ENCODE assay signal across 8 cellular contexts in the genomic region with DNA sequence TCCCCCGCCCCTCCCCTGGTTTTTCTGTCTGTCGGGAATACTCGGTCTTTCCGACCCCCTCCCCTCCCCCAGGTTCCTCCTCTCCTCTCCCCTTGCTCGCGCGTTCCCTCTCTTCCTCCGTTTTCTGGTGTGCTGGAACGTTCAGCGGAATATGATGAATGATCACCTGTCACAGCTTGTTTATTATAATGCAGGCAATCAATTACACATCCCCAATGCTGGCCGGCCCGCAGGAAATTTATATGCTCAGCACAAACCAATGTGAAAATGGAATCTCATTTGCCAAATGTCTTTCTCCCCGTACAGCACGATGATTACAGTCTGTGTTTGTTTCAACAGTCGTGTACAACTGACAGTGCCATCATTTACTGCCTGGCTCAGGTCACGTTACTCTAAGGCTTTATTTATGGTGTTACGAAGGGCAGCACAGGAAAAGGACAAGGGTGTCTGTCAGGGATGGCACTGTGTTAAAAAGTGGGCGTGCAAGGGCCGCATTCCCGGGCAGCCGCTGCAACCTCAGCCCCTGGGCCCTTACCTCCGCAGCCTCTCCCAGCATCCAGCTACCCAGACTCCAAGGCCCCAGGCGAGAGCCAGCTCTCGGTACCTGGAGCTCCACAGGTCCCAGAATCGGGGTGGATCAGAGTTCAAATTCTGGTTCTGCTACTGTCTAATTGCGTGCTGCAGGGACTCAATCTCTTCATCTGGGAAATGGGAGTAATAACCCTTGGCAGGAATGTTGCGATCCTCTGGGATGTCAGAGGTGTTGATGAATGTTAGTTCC. TPM values are rescaled to one million over a fixed set of nuclear protein-coding genes. Genes with fewer than 3 reads are reported as not detected.
DNase-seq lines count a peak whose midpoint lies in the region; ATAC-seq and TF ChIP-seq lines count a peak whose summit lies in the region.

No MANE protein-coding gene starts in this region.

- H3K9me3 Mint-ChIP-seq in activated T-cell treated with anti-CD3 and anti-CD28 coated beads, Interleukin-2, amount 50 U/mL, for 72 hours, result peaks cover 0 to 3% of the 10 kb centered on the region in 2 donors

- peak overlapping the region; percentile 68 for H3K4me3 ChIP-seq in fibroblast of the aortic adventitia (ENCODE audit: low read depth, low read length)

- ATAC-seq in activated T-cell treated with anti-CD3 and anti-CD28 coated beads, Interleukin-2, amount 50 U/mL, for 72 hours (replicated peaks in 1 of 2), result no peak
- ATAC-seq in T-helper 17 cell, result no peak
- ATAC-seq in GM18519 (IDR thresholded peaks at IDR 0.05; ENCODE audit: low FRiP score, unreplicated experiment), result no peak
- no peak for ATAC-seq in GM21381 (IDR thresholded peaks at IDR 0.05; ENCODE audit: unreplicated experiment)

- no peak for DNase-seq in activated T-cell treated with anti-CD3 and anti-CD28 coated beads, Interleukin-2, amount 50 U/mL, for 72 hours
- no peak for DNase-seq in activated T-cell treated with anti-CD3 and anti-CD28 coated beads, Interleukin-2, amount 50 U/mL, for 48 hours
- DNase-seq in T-helper 17 cell (no peak), fibroblast of the aortic adventitia (ENCODE audit: low read depth) (peak; percentile 48), pons (ENCODE audit: low spot score) (peak; percentile 41)
- no peak for DNase-seq in activated CD8-positive, alpha-beta memory T cell treated with anti-CD3 and anti-CD28 coated beads, Interleukin-2, amount 50 U/mL, for 48 hours

- H3K36me3 Mint-ChIP-seq in activated T-cell treated with anti-CD3 and anti-CD28 coated beads, Interleukin-2, amount 50 U/mL, for 72 hours (ENCODE audit: insufficient read depth in 2 of 2), result peaks cover 0 to 1% of the 10 kb centered on the region in 2 donors
- H3K36me3 Mint-ChIP-seq in T-helper 17 cell (ENCODE audit: low read depth), result peaks cover 4% of the 10 kb centered on the region

- TF ChIP-seq CTCF in fibroblast of the aortic adventitia (IDR thresholded peaks at IDR 0.05; ENCODE audit: insufficient read depth, low read length), result no peak

- no peaks in the 10 kb centered on the region for H3K9me3 ChIP-seq in T-helper 17 cell (ENCODE audit: control insufficient read depth, low read length, poor library complexity, severe bottlenecking)

- H3K4me1 Mint-ChIP-seq in activated T-cell treated with anti-CD3 and anti-CD28 coated beads, Interleukin-2, amount 50 U/mL, for 72 hours (ENCODE audit: low read depth), result peaks cover 62% of the 10 kb centered on the region
- H3K4me1 Mint-ChIP-seq in T-helper 17 cell, result peaks cover 28% of the 10 kb centered on the region

- H3K4me3 Mint-ChIP-seq in activated T-cell treated with anti-CD3 and anti-CD28 coated beads, Interleukin-2, amount 50 U/mL, for 72 hours, result peak overlapping the region; percentile 92 to 96
- peak overlapping the region; percentile 93 for H3K4me3 Mint-ChIP-seq in T-helper 17 cell

- H3K27me3 Mint-ChIP-seq in activated T-cell treated with anti-CD3 and anti-CD28 coated beads, Interleukin-2, amount 50 U/mL, for 72 hours (ENCODE audit: low read depth), result no peaks in the 10 kb centered on the region
- H3K27me3 Mint-ChIP-seq in T-helper 17 cell, result no peaks in the 10 kb centered on the region

- H3K27ac Mint-ChIP-seq in activated T-cell treated with anti-CD3 and anti-CD28 coated beads, Interleukin-2, amount 50 U/mL, for 72 hours, result no peak overlapping the region
- H3K27ac Mint-ChIP-seq in T-helper 17 cell, result no peak overlapping the region

RNA-seq across cellular contexts. Expression of a gene that starts 24.6 kb away (rescaled TPM):
- 1 to 10 TPM; 2.0 to 2.1 TPM for total RNA-seq in activated T-cell treated with anti-CD3 and anti-CD28 coated beads, Interleukin-2, amount 50 U/mL, for 72 hours
- total RNA-seq in T-helper 17 cell (1 to 10 TPM in 1 of 2 donors, under 1 TPM in 1; 0.89 to 2.7 TPM), fibroblast of the aortic adventitia (ENCODE audit: low replicate concordance) (not detected in 2 replicates)

Comparison
In these comparisons a context has a peak if more than half of its experiments do, and no peak if none do; other contexts are left out.
1. DNase-seq: peak in fibroblast of the aortic adventitia (single experiment) and pons (single experiment); none in activated T-cell treated with anti-CD3 and anti-CD28 coated beads, Interleukin-2, amount 50 U/mL, for 72 hours (0 of 2), activated T-cell treated with anti-CD3 and anti-CD28 coated beads, Interleukin-2, amount 50 U/mL, for 48 hours (0 of 2), T-helper 17 cell (0 of 3) and activated CD8-positive, alpha-beta memory T cell treated with anti-CD3 and anti-CD28 coated beads, Interleukin-2, amount 50 U/mL, for 48 hours (single experiment).